In the genomic region with DNA sequence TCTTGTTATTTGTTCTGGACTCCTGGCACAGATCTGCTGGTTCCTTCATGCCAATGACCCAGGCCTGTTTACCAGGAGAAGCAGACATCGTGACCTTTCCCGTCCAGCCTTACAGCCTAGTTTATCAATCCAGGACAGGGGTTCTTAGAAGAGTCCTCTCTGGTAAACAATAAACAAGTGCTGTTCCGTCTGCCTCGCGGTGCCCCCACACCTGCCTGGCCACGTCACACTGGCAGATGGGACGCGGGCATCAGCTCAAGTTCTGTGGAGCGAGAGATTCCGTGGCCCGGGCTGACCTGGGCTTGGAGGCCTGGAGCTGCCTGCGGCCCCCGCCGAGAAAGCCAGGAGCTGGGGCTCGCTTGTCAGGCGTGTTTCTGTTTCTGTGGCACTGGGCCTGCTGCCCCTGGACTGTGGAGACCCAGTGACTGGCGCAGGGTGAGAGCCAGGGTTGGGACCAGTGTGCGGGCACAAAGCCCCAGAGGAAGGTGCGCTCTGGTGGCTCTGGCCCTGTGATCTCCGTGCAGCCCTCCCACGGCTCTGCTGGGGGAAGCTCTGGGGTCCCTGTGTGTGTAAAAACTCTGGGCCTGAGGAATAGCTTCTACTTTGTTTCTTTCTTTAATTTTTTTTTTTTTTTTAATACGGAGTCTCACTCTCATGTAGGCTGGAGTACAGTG, we compare ENCODE assay signal across 2 cellular contexts.
TF ChIP-seq lines count a peak whose summit lies in the region.

No MANE protein-coding gene starts in this region.

TF ChIP-seq in liver, 16 proteins besides CTCF, POLR2A, EP300 and RAD21 (continued from another document):
- no peak for TF ChIP-seq TAF1 (conservative IDR thresholded peaks at IDR 0.05)
- TF ChIP-seq, protein P1, sequence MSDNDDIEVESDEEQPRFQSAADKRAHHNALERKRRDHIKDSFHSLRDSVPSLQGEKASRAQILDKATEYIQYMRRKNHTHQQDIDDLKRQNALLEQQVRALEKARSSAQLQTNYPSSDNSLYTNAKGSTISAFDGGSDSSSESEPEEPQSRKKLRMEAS (IDR thresholded peaks at IDR 0.05), result no peak
- TF ChIP-seq GABPA (IDR thresholded peaks at IDR 0.05 in 1 of 2, conservative IDR thresholded peaks at IDR 0.05 in 1 of 2), result no peak
- TF ChIP-seq JUND (IDR thresholded peaks at IDR 0.05), result peak in 1 of 2 donors; percentile 52
- TF ChIP-seq YY1 (IDR thresholded peaks at IDR 0.05), result peak; percentile 35
- peak; percentile 73 to 89 for TF ChIP-seq RXRA (IDR thresholded peaks at IDR 0.05)
- peak; percentile 56 for TF ChIP-seq FOXA1 (IDR thresholded peaks at IDR 0.05)
- TF ChIP-seq, protein P2, sequence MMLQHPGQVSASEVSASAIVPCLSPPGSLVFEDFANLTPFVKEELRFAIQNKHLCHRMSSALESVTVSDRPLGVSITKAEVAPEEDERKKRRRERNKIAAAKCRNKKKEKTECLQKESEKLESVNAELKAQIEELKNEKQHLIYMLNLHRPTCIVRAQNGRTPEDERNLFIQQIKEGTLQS (IDR thresholded peaks at IDR 0.05), result no peak
- no peak for TF ChIP-seq NR2F2 (IDR thresholded peaks at IDR 0.05)
- TF ChIP-seq EGR1 (IDR thresholded peaks at IDR 0.05; ENCODE audit: low read depth in 2 of 2), result no peak
- no peak for TF ChIP-seq REST (IDR thresholded peaks at IDR 0.05)
- TF ChIP-seq, protein P3, sequence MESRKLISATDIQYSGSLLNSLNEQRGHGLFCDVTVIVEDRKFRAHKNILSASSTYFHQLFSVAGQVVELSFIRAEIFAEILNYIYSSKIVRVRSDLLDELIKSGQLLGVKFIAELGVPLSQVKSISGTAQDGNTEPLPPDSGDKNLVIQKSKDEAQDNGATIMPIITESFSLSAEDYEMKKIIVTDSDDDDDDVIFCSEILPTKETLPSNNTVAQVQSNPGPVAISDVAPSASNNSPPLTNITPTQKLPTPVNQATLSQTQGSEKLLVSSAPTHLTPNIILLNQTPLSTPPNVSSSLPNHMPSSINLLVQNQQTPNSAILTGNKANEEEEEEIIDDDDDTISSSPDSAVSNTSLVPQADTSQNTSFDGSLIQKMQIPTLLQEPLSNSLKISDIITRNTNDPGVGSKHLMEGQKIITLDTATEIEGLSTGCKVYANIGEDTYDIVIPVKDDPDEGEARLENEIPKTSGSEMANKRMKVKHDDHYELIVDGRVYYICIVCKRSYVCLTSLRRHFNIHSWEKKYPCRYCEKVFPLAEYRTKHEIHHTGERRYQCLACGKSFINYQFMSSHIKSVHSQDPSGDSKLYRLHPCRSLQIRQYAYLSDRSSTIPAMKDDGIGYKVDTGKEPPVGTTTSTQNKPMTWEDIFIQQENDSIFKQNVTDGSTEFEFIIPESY (IDR thresholded peaks at IDR 0.05), result no peak
- peak; percentile 43 to 69 for TF ChIP-seq HNF4A (conservative IDR thresholded peaks at IDR 0.05)
- TF ChIP-seq SP1 (IDR thresholded peaks at IDR 0.05), result peak; percentile 37

TF ChIP-seq in HepG2, 621 proteins besides CTCF, POLR2A, EP300 and RAD21 (continued from another document):
- TF ChIP-seq ZNF552 (CRISPR knock-in tag; IDR thresholded peaks at IDR 0.05; ENCODE audit: borderline replicate concordance) (no peak), MLLT10 (CRISPR knock-in tag; IDR thresholded peaks at IDR 0.05) (no peak), HNRNPK (IDR thresholded peaks at IDR 0.05; ENCODE audit: low read depth, low read length, poor library complexity, severe bottlenecking) (no peak), HNF4G (IDR thresholded peaks at IDR 0.05; ENCODE audit: borderline replicate concordance, low read depth, low read length) (no peak), HNF4G (CRISPR knock-in tag; IDR thresholded peaks at IDR 0.05; ENCODE audit: borderline replicate concordance, low read depth) (no peak), ZNF460 (CRISPR knock-in tag; IDR thresholded peaks at IDR 0.05; ENCODE audit: borderline replicate concordance) (no peak), RORA (CRISPR knock-in tag; IDR thresholded peaks at IDR 0.05) (no peak), NFKB2 (CRISPR knock-in tag; IDR thresholded peaks at IDR 0.05; ENCODE audit: borderline replicate concordance) (no peak), ARNT (IDR thresholded peaks at IDR 0.05) (no peak), CBX2 (IDR thresholded peaks at IDR 0.05; ENCODE audit: low read depth, low read length) (no peak), CBX2 (CRISPR knock-in tag; IDR thresholded peaks at IDR 0.05; ENCODE audit: low read depth) (no peak)
